In genomic region chr6:108960601-108961000, GRCh38 we compare ENCODE assay signal across 16 cellular contexts.
"Had no signal": no experiment of that assay in that cellular context is flagged by ENCODE, and none has a peak within 500 bp of the region (broad histone marks: within the 10 kb centered on the region; RNA-seq: fewer than 3 reads in every experiment).

No MANE protein-coding gene starts in this region.

- ATAC-seq: activated CD4-positive, CD25-positive, alpha-beta regulatory T cell treated with anti-CD3 and anti-CD28 coated beads, Interleukin-2, amount 50 U/mL, for 24 hours; activated CD8-positive, alpha-beta memory T cell treated with anti-CD3 and anti-CD28 coated beads, Interleukin-2, amount 10 ng/mL, durations not matched to agents 7 days and 5 days; mucosa of descending colon had no signal

- H3K27me3 ChIP-seq: colonic mucosa, SJSA1, tibial artery had no signal

- H3K27ac Mint-ChIP-seq: activated CD8-positive, alpha-beta memory T cell treated with anti-CD3 and anti-CD28 coated beads, Interleukin-2, amount 10 ng/mL, durations not matched to agents 7 days and 5 days; activated T-cell treated with anti-CD3 and anti-CD28 coated beads, Interleukin-2, amount 50 U/mL, for 24 hours; stimulated activated naive CD8-positive, alpha-beta T cell treated with anti-CD3 and anti-CD28 coated beads, Interleukin-15, Interleukin-2, amounts not matched to agents 100 ng/mL and 50 ng/mL, for 24 hours had no signal

- H3K36me3 Mint-ChIP-seq: activated CD8-positive, alpha-beta memory T cell treated with anti-CD3 and anti-CD28 coated beads, Interleukin-2, amount 10 ng/mL, durations not matched to agents 7 days and 5 days; natural killer cell had no signal

- H3K4me3 Mint-ChIP-seq: activated CD8-positive, alpha-beta memory T cell treated with anti-CD3 and anti-CD28 coated beads, Interleukin-2, amount 10 ng/mL, durations not matched to agents 7 days and 5 days; activated naive CD8-positive, alpha-beta T cell treated with anti-CD3 and anti-CD28 coated beads, Interleukin-2, amount 50 U/mL, for 24 hours; activated T-cell treated with anti-CD3 and anti-CD28 coated beads, Interleukin-2, amount 50 U/mL, for 24 hours; stimulated activated naive CD8-positive, alpha-beta T cell treated with anti-CD3 and anti-CD28 coated beads, Interleukin-15, Interleukin-2, amounts not matched to agents 100 ng/mL and 50 ng/mL, for 24 hours had no signal

- H3K4me1 ChIP-seq: colonic mucosa, tibial artery had no signal

- H3K9me3 ChIP-seq: colonic mucosa, mucosa of descending colon, SJSA1, tibial artery had no signal

- DNase-seq: activated CD4-positive, alpha-beta T cell treated with anti-CD3 and anti-CD28 coated beads, Interleukin-2, amount 50 U/mL, for 48 hours; activated CD8-positive, alpha-beta memory T cell treated with anti-CD3 and anti-CD28 coated beads, Interleukin-2, amount 10 ng/mL, durations not matched to agents 7 days and 5 days; activated gamma-delta T cell; activated naive CD8-positive, alpha-beta T cell treated with anti-CD3 and anti-CD28 coated beads, Interleukin-2, amount 50 U/mL, for 24 hours; activated T-cell treated with anti-CD3 and anti-CD28 coated beads, Interleukin-2, amount 50 U/mL, for 24 hours; colonic mucosa; mammary epithelial cell; mucosa of descending colon; natural killer cell; stimulated activated CD4-positive, alpha-beta T cell treated with anti-CD3 and anti-CD28 coated beads, Interleukin-4, amount 100 ng/mL, for 1 hour; stimulated activated CD8-positive, alpha-beta memory T cell treated with anti-CD3 and anti-CD28 coated beads, Interleukin-4, amount 100 ng/mL, for 48 hours; SW 1271; tibial artery had no signal

- H3K27ac ChIP-seq: colonic mucosa, SJSA1 had no signal

- H3K9me3 Mint-ChIP-seq: activated naive CD8-positive, alpha-beta T cell treated with anti-CD3 and anti-CD28 coated beads, Interleukin-2, amount 50 U/mL, for 24 hours; activated T-cell treated with anti-CD3 and anti-CD28 coated beads, Interleukin-2, amount 50 U/mL, for 24 hours; natural killer cell; stimulated activated naive CD8-positive, alpha-beta T cell treated with anti-CD3 and anti-CD28 coated beads, Interleukin-15, Interleukin-2, amounts not matched to agents 100 ng/mL and 50 ng/mL, for 24 hours had no signal

- H3K27me3 Mint-ChIP-seq: activated CD8-positive, alpha-beta memory T cell treated with anti-CD3 and anti-CD28 coated beads, Interleukin-2, amount 10 ng/mL, durations not matched to agents 7 days and 5 days; activated naive CD8-positive, alpha-beta T cell treated with anti-CD3 and anti-CD28 coated beads, Interleukin-2, amount 50 U/mL, for 24 hours; activated T-cell treated with anti-CD3 and anti-CD28 coated beads, Interleukin-2, amount 50 U/mL, for 24 hours; stimulated activated naive CD8-positive, alpha-beta T cell treated with anti-CD3 and anti-CD28 coated beads, Interleukin-15, Interleukin-2, amounts not matched to agents 100 ng/mL and 50 ng/mL, for 24 hours had no signal

- H3K4me3 ChIP-seq: colonic mucosa, mucosa of descending colon, SJSA1, tibial artery had no signal

- H3K36me3 ChIP-seq: colonic mucosa, SJSA1, tibial artery had no signal
